In the genomic region with DNA sequence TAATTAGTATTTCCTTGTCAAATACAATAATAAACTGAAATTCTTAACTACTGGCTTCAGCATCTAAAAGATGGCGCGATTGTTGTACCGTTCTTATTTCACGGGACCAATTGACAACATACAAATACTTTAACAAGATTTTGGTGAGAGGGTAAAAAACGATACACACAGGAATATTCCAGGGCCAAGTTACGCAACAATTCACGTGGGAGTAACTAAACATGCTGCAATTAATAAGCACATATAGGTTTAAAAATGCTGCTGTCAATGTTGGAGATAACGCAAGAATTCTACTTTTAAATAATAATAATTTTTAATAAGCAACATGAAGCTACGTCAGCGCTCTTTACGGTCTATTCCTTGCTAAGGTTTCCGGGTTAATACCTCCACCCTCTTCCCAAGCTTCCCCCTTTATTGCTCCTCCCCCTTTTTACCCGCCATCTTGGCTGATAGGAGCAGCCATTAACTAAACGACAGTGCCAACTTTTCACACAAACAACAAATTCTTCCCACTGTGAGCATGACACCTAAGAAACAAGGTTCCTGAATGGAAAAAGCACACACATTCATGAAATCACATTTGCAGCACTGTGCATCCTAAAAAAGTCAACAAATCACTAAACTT, we compare ENCODE assay signal across 8 cellular contexts. TPM values are rescaled to one million over a fixed set of nuclear protein-coding genes. Genes with fewer than 3 reads are reported as not detected.
DNase-seq lines count a peak whose midpoint lies in the region; ATAC-seq and TF ChIP-seq lines count a peak whose summit lies in the region.

No MANE protein-coding gene starts in this region.

- H3K27ac ChIP-seq in muscle layer of duodenum (ENCODE audit: low read length), result peak overlapping the region; percentile 99

- H3K27me3 ChIP-seq in muscle layer of duodenum (ENCODE audit: low read depth, low read length), result no peaks in the 10 kb centered on the region

- H3K4me3 ChIP-seq in muscle layer of duodenum (ENCODE audit: low read depth in 1 of 2, low read length in 2 of 2), result peak overlapping the region; percentile 76 to 91

- H3K4me1 ChIP-seq in muscle layer of duodenum (ENCODE audit: control insufficient read depth in 1 of 2, insufficient read depth in 2 of 2, low read length in 2 of 2), result peaks cover 4 to 12% of the 10 kb centered on the region in 2 donors

- no peaks in the 10 kb centered on the region for H3K36me3 ChIP-seq in muscle layer of duodenum (ENCODE audit: control insufficient read depth in 1 of 2, insufficient read depth in 2 of 2, low read length in 2 of 2)

- no peak for TF ChIP-seq CTCF in GM20000 (IDR thresholded peaks at IDR 0.05; ENCODE audit: extremely low read depth, missing control alignments)

- no peak for ATAC-seq in HG03097 (IDR thresholded peaks at IDR 0.05; ENCODE audit: low FRiP score, unreplicated experiment)
- ATAC-seq in HG03460 (IDR thresholded peaks at IDR 0.05; ENCODE audit: unreplicated experiment), result no peak

- no peaks in the 10 kb centered on the region for H3K9me3 ChIP-seq in muscle layer of duodenum (ENCODE audit: control insufficient read depth in 1 of 2, low read length in 2 of 2)

- DNase-seq in GM20000 (ENCODE audit: low spot score), result peak; percentile 29
- DNase-seq in NCI-H226, result peak; percentile 61
- peak; percentile 2 for DNase-seq in brain pericyte (ENCODE audit: low read depth, low spot score)
- DNase-seq in SK-N-DZ (ENCODE audit: low spot score), result no peak
- no peak for DNase-seq in retina

RNA-seq across cellular contexts. Expression of a gene that starts 1.6 kb away (rescaled TPM):
- not detected in 2 replicates for polyA plus RNA-seq in SK-N-DZ (2014; cell fraction: cytosol; rRNA removed)
- not detected in 2 replicates for polyA plus RNA-seq in SK-N-DZ (2014; cell fraction: nucleus; rRNA removed)

Comparison
In these comparisons a context has a peak if more than half of its experiments do, and no peak if none do; other contexts are left out.
1. DNase-seq: peak in GM20000 (single experiment), NCI-H226 (single experiment) and brain pericyte (single experiment); none in SK-N-DZ (single experiment) and retina (single experiment).